ENCODE assay signal across 13 cellular contexts in genomic region chr5:60334281-60334713, GRCh38.
DNase-seq lines count a peak whose midpoint lies in the region; ATAC-seq, FAIRE-seq and TF ChIP-seq lines count a peak whose summit lies in the region.
"Had no signal": no experiment of that assay in that cellular context is flagged by ENCODE, and none has a peak within 500 bp of the region (broad histone marks: within the 10 kb centered on the region; RNA-seq: fewer than 3 reads in every experiment).

No MANE protein-coding gene starts in this region.

- H3K79me2 ChIP-seq in HepG2 (ENCODE audit: insufficient read depth, low read length) = no peaks in the 10 kb centered on the region

- BruUV-seq in HepG2 (replicated peaks; lab: Mats Ljungman, UMichigan) (no TSS peak), Caco-2 (replicated peaks; lab: Mats Ljungman, UMichigan) (no TSS peak)

- peaks cover 7% of the 10 kb centered on the region for H3K27me3 Mint-ChIP-seq in Caco-2 (ENCODE audit: insufficient read depth, unreplicated experiment)

- H3K36me3 Mint-ChIP-seq in Caco-2 (ENCODE audit: insufficient read depth, unreplicated experiment) = no peaks in the 10 kb centered on the region

- no peak overlapping the region for H3K27ac Mint-ChIP-seq in Caco-2 (ENCODE audit: unreplicated experiment)

- CTCF ChIA-PET in HepG2 (lab: Yijun Ruan, JAX; ENCODE audit: low intra/inter-chr PET ratio, low total read pairs) = no interaction called here
- CTCF ChIA-PET in Caco-2 (lab: Charles Lee) = no interaction called here

- TF ChIP-seq EP300 in HepG2 (IDR thresholded peaks at IDR 0.05; ENCODE audit: low read depth in 2 of 2, low read length in 2 of 2) (no peak), HepG2 (CRISPR knock-in tag; IDR thresholded peaks at IDR 0.05; ENCODE audit: borderline replicate concordance) (no peak), gastroesophageal sphincter (IDR thresholded peaks at IDR 0.05) (no peak)

- H3K4me3 ChIP-seq in HepG2 (replicated peaks in 1 of 3; ENCODE audit: insufficient read depth in 1 of 3, low read depth in 2 of 3, low read length in 3 of 3) = no peak overlapping the region
- no peak overlapping the region for H3K4me3 ChIP-seq in right lobe of liver
- H3K4me3 ChIP-seq in gastroesophageal sphincter = no peak overlapping the region
- H3K4me3 ChIP-seq in Caco-2 (ENCODE audit: low read depth, low read length) = no peak overlapping the region
- H3K4me3 ChIP-seq: HAP-1, heart left ventricle, testis had no signal

- intact Hi-C loops in HepG2 (cut with micrococcal nuclease; ENCODE audit: unreplicated experiment) = no loop called here
- intact Hi-C loops in right lobe of liver (cut with DNase I) = no loop called here
- intact Hi-C loops in Caco-2 (cut with micrococcal nuclease; ENCODE audit: unreplicated experiment) = no loop called here

- H3K4me1 Mint-ChIP-seq in Caco-2 (ENCODE audit: low read depth, unreplicated experiment) = no peaks in the 10 kb centered on the region

- H3K27me3 ChIP-seq in HepG2 (ENCODE audit: control insufficient read depth in 1 of 2, insufficient read depth in 2 of 2, low read length in 2 of 2) (no peaks in the 10 kb centered on the region), right lobe of liver (no peaks in the 10 kb centered on the region), gastroesophageal sphincter (no peaks in the 10 kb centered on the region), Caco-2 (replicated peaks; ENCODE audit: control insufficient read depth, insufficient read depth, low read length) (no peaks in the 10 kb centered on the region)
- H3K27me3 ChIP-seq: heart left ventricle, testis had no signal

- no peak overlapping the region for H3K4me2 ChIP-seq in HepG2 (ENCODE audit: low read depth, low read length)

- WGBS in HepG2 (ENCODE audit: low lambda C conversion rate) = 72% methylated on average over 2 of the region's 2 CpGs
- 100% methylated on average over 1 of the region's 2 CpGs for WGBS in right lobe of liver (ENCODE audit: insufficient coverage, low coverage, low lambda C conversion rate, missing lambda C conversion rate)
- WGBS in gastroesophageal sphincter (ENCODE audit: low coverage in 1 of 2), 2 donors = 37 to 53% methylated on average over 2 of the region's 2 CpGs

- no peak for TF ChIP-seq POLR2A in HepG2 (IDR thresholded peaks at IDR 0.05; ENCODE audit: insufficient read depth in 1 of 2, low read depth in 2 of 2, low read length in 2 of 2)
- TF ChIP-seq POLR2A in right lobe of liver (IDR thresholded peaks at IDR 0.05) = no peak
- TF ChIP-seq POLR2A in gastroesophageal sphincter (IDR thresholded peaks at IDR 0.05) = no peak

- H3K9me3 ChIP-seq in HepG2 (ENCODE audit: low read length) = no peaks in the 10 kb centered on the region
- no peaks in the 10 kb centered on the region for H3K9me3 ChIP-seq in right lobe of liver
- no peaks in the 10 kb centered on the region for H3K9me3 ChIP-seq in gastroesophageal sphincter
- no peaks in the 10 kb centered on the region for H3K9me3 ChIP-seq in Caco-2
- H3K9me3 ChIP-seq: HAP-1, heart left ventricle, testis had no signal

- no peaks in the 10 kb centered on the region for H4K20me1 ChIP-seq in HepG2 (ENCODE audit: insufficient read depth, low read length)

- DNase-seq in HepG2 (ENCODE audit: low spot score) (peak; percentile 18), right lobe of liver (no peak), amniotic stem cell (lab: John Stamatoyannopoulos, UW) (peak; percentile 65), Caco-2 (no peak)
- no peak for DNase-seq in activated T-cell treated with anti-CD3 and anti-CD28 coated beads, Interleukin-2, amount 50 U/mL, for 1 hour
- DNase-seq: activated naive CD4-positive, alpha-beta T cell treated with anti-CD3 and anti-CD28 coated beads, Interleukin-2, amount 50 U/mL, for 16 hours; dermis blood vessel endothelial cell; heart left ventricle; testis had no signal

- no peak overlapping the region for H3K4me3 Mint-ChIP-seq in Caco-2 (ENCODE audit: unreplicated experiment)

- H3K9me3 Mint-ChIP-seq in Caco-2 (ENCODE audit: unreplicated experiment) = no peaks in the 10 kb centered on the region

- no peak for FAIRE-seq in HepG2 (lab: Jason Lieb, UNC)

- POLR2A ChIA-PET in HepG2 (lab: Yijun Ruan, JAX) = no interaction called here
- POLR2A ChIA-PET in Caco-2 (lab: Charles Lee) = no interaction called here

- no peak for TF ChIP-seq RAD21 in HepG2 (CRISPR knock-in tag; IDR thresholded peaks at IDR 0.05)

- H3K36me3 ChIP-seq in HepG2 (replicated peaks in 1 of 2; ENCODE audit: control insufficient read depth in 1 of 2, insufficient read depth in 2 of 2, low read length in 2 of 2) = no peaks in the 10 kb centered on the region
- H3K36me3 ChIP-seq in right lobe of liver = no peaks in the 10 kb centered on the region
- no peaks in the 10 kb centered on the region for H3K36me3 ChIP-seq in gastroesophageal sphincter
- H3K36me3 ChIP-seq in Caco-2 (ENCODE audit: control insufficient read depth, insufficient read depth, low read length) = no peaks in the 10 kb centered on the region
- H3K36me3 ChIP-seq: HAP-1, heart left ventricle had no signal

- TF ChIP-seq CTCF in HepG2 (CRISPR knock-in tag; IDR thresholded peaks at IDR 0.05) (no peak), right lobe of liver (IDR thresholded peaks at IDR 0.05) (no peak), gastroesophageal sphincter (IDR thresholded peaks at IDR 0.05) (no peak), Caco-2 (IDR thresholded peaks at IDR 0.05; ENCODE audit: insufficient read depth in 1 of 2, low read depth in 1 of 2, low read length in 1 of 2, severe bottlenecking in 1 of 2, unreplicated experiment in 1 of 2) (no peak)

- no peak overlapping the region for H3K27ac ChIP-seq in HepG2 (ENCODE audit: extremely low read length, insufficient read depth, low read length)
- no peak overlapping the region for H3K27ac ChIP-seq in right lobe of liver
- peak overlapping the region in 3 of 4 donors; percentile 67 to 75 (median 69) for H3K27ac ChIP-seq in gastroesophageal sphincter

- ATAC-seq in HepG2 = no peak
- ATAC-seq in right lobe of liver = no peak
- ATAC-seq in gastroesophageal sphincter = peak; percentile 52
- no peak for ATAC-seq in HG03565 (IDR thresholded peaks at IDR 0.05; ENCODE audit: unreplicated experiment)
- no peak for ATAC-seq in GM18868 (IDR thresholded peaks at IDR 0.05; ENCODE audit: unreplicated experiment)
- ATAC-seq: heart left ventricle had no signal

- H3K4me1 ChIP-seq in HepG2 (ENCODE audit: insufficient read depth, low read length) = no peaks in the 10 kb centered on the region
- H3K4me1 ChIP-seq in right lobe of liver = no peaks in the 10 kb centered on the region
- H3K4me1 ChIP-seq in gastroesophageal sphincter = peaks cover 3 to 40% (median 6%) of the 10 kb centered on the region in 3 donors
- H3K4me1 ChIP-seq in Caco-2 = no peaks in the 10 kb centered on the region
- H3K4me1 ChIP-seq: HAP-1, heart left ventricle, testis had no signal

- in situ Hi-C loops in HepG2 (cut with HindIII; ENCODE audit: extremely low pct_ligation_motif_present, low pct_unique_long_range_greater_than_20kb) = no loop called here

- H2AFZ ChIP-seq in HepG2 (ENCODE audit: low read length) = no peak overlapping the region

- H3K9ac ChIP-seq in HepG2 (ENCODE audit: insufficient read depth, low read depth, low read length) = no peak overlapping the region

TF ChIP-seq in HepG2, 621 proteins besides CTCF, POLR2A, EP300 and RAD21:
- TF ChIP-seq CEBPZ (IDR thresholded peaks at IDR 0.05; ENCODE audit: low read length) (no peak), ZNF572 (CRISPR knock-in tag; IDR thresholded peaks at IDR 0.05) (no peak), ZNF598 (CRISPR knock-in tag; IDR thresholded peaks at IDR 0.05; ENCODE audit: borderline replicate concordance) (no peak), SALL1 (CRISPR knock-in tag; IDR thresholded peaks at IDR 0.05) (no peak)

Comparison
In these comparisons a context has a peak if more than half of its experiments do, and no peak if none do; other contexts are left out.
1. DNase-seq: peak in HepG2 (single experiment) and amniotic stem cell (single experiment); none in right lobe of liver (0 of 3), Caco-2 (0 of 2) and activated T-cell treated with anti-CD3 and anti-CD28 coated beads, Interleukin-2, amount 50 U/mL, for 1 hour (single experiment).
2. H3K27ac ChIP-seq: peak in gastroesophageal sphincter (3 of 4); none in HepG2 (single experiment) and right lobe of liver (0 of 3).